ENCODE assay signal across 9 cellular contexts in the genomic region with DNA sequence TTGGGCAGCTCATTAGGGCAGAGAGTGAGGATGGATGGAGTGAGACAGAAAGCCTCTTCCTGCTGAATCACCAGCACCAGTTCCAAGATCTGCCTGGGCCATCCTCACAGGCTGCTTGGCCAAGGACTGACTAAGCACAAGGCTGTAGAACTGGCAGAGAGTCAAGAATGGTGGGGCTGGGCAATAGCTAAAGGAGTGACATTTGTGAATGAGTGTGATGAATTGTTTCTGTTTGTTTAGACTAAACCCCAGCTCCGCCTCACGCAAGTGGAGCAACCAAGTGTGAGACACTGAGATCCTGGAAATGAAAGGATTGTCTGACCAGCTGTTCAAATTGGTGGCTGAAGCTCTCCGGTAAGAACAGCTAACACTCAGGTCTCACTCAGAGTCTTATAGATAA. TPM values are rescaled to one million over a fixed set of nuclear protein-coding genes. Genes with fewer than 3 reads are reported as not detected.
A peak's percentile ranks its signal among the peaks of the same experiment; 100 is the strongest.
DNase-seq lines count a peak whose midpoint lies in the region; ATAC-seq and TF ChIP-seq lines count a peak whose summit lies in the region.
"Had no signal": no experiment of that assay in that cellular context is flagged by ENCODE, and none has a peak within 500 bp of the region (broad histone marks: within the 10 kb centered on the region; RNA-seq: fewer than 3 reads in every experiment).

No MANE protein-coding gene starts in this region.

- no peak overlapping the region for H3K18ac ChIP-seq in mesendoderm (ENCODE audit: low read length)

- H4K8ac ChIP-seq in mesendoderm (ENCODE audit: low read depth, low read length), result no peak overlapping the region

- H3K79me2 ChIP-seq in mesendoderm (ENCODE audit: control insufficient read depth, insufficient read depth, low read length), result no peaks in the 10 kb centered on the region

- no peaks in the 10 kb centered on the region for H3K36me3 Mint-ChIP-seq in activated naive CD4-positive, alpha-beta T cell treated with anti-CD3 and anti-CD28 coated beads, Interleukin-2, amount 50 U/mL, for 72 hours
- H3K36me3 Mint-ChIP-seq in activated naive CD8-positive, alpha-beta T cell treated with anti-CD3 and anti-CD28 coated beads, Interleukin-2, amount 50 U/mL, for 24 hours (ENCODE audit: low read depth), result no peaks in the 10 kb centered on the region

- TF ChIP-seq CTCF in choroid plexus epithelial cell (conservative IDR thresholded peaks at IDR 0.05; ENCODE audit: low read depth, low read length), result no peak

- no peaks in the 10 kb centered on the region for H3K4me1 ChIP-seq in mesendoderm (ENCODE audit: control insufficient read depth, low read depth, low read length)

- H3K4me3 ChIP-seq in choroid plexus epithelial cell (ENCODE audit: low read depth, low read length), result no peak overlapping the region
- no peak overlapping the region for H3K4me3 ChIP-seq in mesendoderm (ENCODE audit: low read length)

- no peak overlapping the region for H3K27ac Mint-ChIP-seq in activated naive CD4-positive, alpha-beta T cell treated with anti-CD3 and anti-CD28 coated beads, Interleukin-2, amount 50 U/mL, for 72 hours
- H3K27ac Mint-ChIP-seq in activated naive CD8-positive, alpha-beta T cell treated with anti-CD3 and anti-CD28 coated beads, Interleukin-2, amount 50 U/mL, for 24 hours, result no peak overlapping the region
- H3K27ac Mint-ChIP-seq: activated B cell treated with CpG ODN at 0.5 μM for 24 hours had no signal

- H2BK120ac ChIP-seq in mesendoderm (ENCODE audit: low read depth, low read length), result no peak overlapping the region

- no peak overlapping the region for H3K4me3 Mint-ChIP-seq in activated naive CD8-positive, alpha-beta T cell treated with anti-CD3 and anti-CD28 coated beads, Interleukin-2, amount 50 U/mL, for 24 hours
- H3K4me3 Mint-ChIP-seq: activated B cell treated with CpG ODN at 0.5 μM for 24 hours had no signal

- H3K4me1 Mint-ChIP-seq in activated naive CD8-positive, alpha-beta T cell treated with anti-CD3 and anti-CD28 coated beads, Interleukin-2, amount 50 U/mL, for 24 hours, result no peaks in the 10 kb centered on the region
- H3K4me1 Mint-ChIP-seq: activated B cell treated with CpG ODN at 0.5 μM for 24 hours had no signal

- no peak overlapping the region for H3K27ac ChIP-seq in mesendoderm (ENCODE audit: low read depth, low read length)

- H4K5ac ChIP-seq in mesendoderm (ENCODE audit: low read length), result no peak overlapping the region

- H2AK5ac ChIP-seq in mesendoderm (ENCODE audit: low read length), result no peak overlapping the region

- no peak overlapping the region for H2BK5ac ChIP-seq in mesendoderm (ENCODE audit: low read length)

- no peaks in the 10 kb centered on the region for H3K27me3 ChIP-seq in mesendoderm (ENCODE audit: insufficient read depth, low read length, poor library complexity)

- DNase-seq in COLO829 (ENCODE audit: low spot score), result peak; percentile 71
- peak; percentile 81 for DNase-seq in NCI-H2227 (lab: John Stamatoyannopoulos, UW; ENCODE audit: unreplicated experiment)
- DNase-seq in choroid plexus epithelial cell (ENCODE audit: low read depth), result peak; percentile 92
- DNase-seq in mesendoderm, result peak; percentile 10
- DNase-seq in activated naive CD4-positive, alpha-beta T cell treated with anti-CD3 and anti-CD28 coated beads, Interleukin-2, amount 50 U/mL, for 72 hours (ENCODE audit: low spot score in 2 of 2), result no peak
- DNase-seq in activated naive CD8-positive, alpha-beta T cell treated with anti-CD3 and anti-CD28 coated beads, Interleukin-2, amount 50 U/mL, for 24 hours, result no peak
- DNase-seq: activated B cell treated with CpG ODN at 0.5 μM for 24 hours had no signal

- H3K27me3 Mint-ChIP-seq in activated naive CD8-positive, alpha-beta T cell treated with anti-CD3 and anti-CD28 coated beads, Interleukin-2, amount 50 U/mL, for 24 hours, result no peaks in the 10 kb centered on the region
- H3K27me3 Mint-ChIP-seq: activated B cell treated with CpG ODN at 0.5 μM for 24 hours had no signal

- no peaks in the 10 kb centered on the region for H3K79me1 ChIP-seq in mesendoderm (ENCODE audit: low read length)

- ATAC-seq in activated naive CD4-positive, alpha-beta T cell treated with anti-CD3 and anti-CD28 coated beads, Interleukin-2, amount 50 U/mL, for 72 hours, result no peak
- ATAC-seq in GM18867 (IDR thresholded peaks at IDR 0.05; ENCODE audit: unreplicated experiment) (no peak), GM19397 (IDR thresholded peaks at IDR 0.05; ENCODE audit: unreplicated experiment) (no peak)
- no peak for ATAC-seq in activated naive CD8-positive, alpha-beta T cell treated with anti-CD3 and anti-CD28 coated beads, Interleukin-2, amount 50 U/mL, for 24 hours

- H2BK15ac ChIP-seq in mesendoderm (replicated peaks; ENCODE audit: low read depth), result no peak overlapping the region

- peaks cover 0 to 4% of the 10 kb centered on the region in 2 donors for H3K9me3 Mint-ChIP-seq in activated naive CD4-positive, alpha-beta T cell treated with anti-CD3 and anti-CD28 coated beads, Interleukin-2, amount 50 U/mL, for 72 hours
- no peaks in the 10 kb centered on the region for H3K9me3 Mint-ChIP-seq in activated naive CD8-positive, alpha-beta T cell treated with anti-CD3 and anti-CD28 coated beads, Interleukin-2, amount 50 U/mL, for 24 hours
- H3K9me3 Mint-ChIP-seq: activated B cell treated with CpG ODN at 0.5 μM for 24 hours had no signal

- H3K9ac ChIP-seq in mesendoderm (ENCODE audit: low read length), result no peak overlapping the region

- no peak overlapping the region for H3K23ac ChIP-seq in mesendoderm (ENCODE audit: low read length)

- H3K56ac ChIP-seq in mesendoderm (ENCODE audit: low read length), result no peak overlapping the region

- no peaks in the 10 kb centered on the region for H3K36me3 ChIP-seq in mesendoderm (ENCODE audit: control insufficient read depth, insufficient read depth, low read length)

- no peak overlapping the region for H3K4me2 ChIP-seq in mesendoderm (ENCODE audit: low read length)

- no CpG with 5 or more reads among the region's 3 CpGs for WGBS in mesendoderm (ENCODE audit: extremely low coverage, insufficient coverage, low lambda C conversion rate)

- H3K4ac ChIP-seq in mesendoderm (ENCODE audit: low read depth, low read length), result no peak overlapping the region

RNA-seq across cellular contexts. Expression of gene BRINP2, which starts 38.6 kb away (rescaled TPM):
- polyA plus RNA-seq in mesendoderm (2013, experiment 1 of 2), result 0.03 TPM
- 0.04 TPM for polyA plus RNA-seq in mesendoderm (2013, experiment 2 of 2)
- total RNA-seq in activated naive CD4-positive, alpha-beta T cell treated with anti-CD3 and anti-CD28 coated beads, Interleukin-2, amount 50 U/mL, for 72 hours, result not detected
- total RNA-seq: activated B cell treated with CpG ODN at 0.5 μM for 24 hours had no signal

RNA-seq across cellular contexts. Expression of gene ASTN1, which starts 44.8 kb away (rescaled TPM):
- polyA plus RNA-seq in mesendoderm (2013, experiment 1 of 2), result 0.25 TPM
- 0.27 TPM for polyA plus RNA-seq in mesendoderm (2013, experiment 2 of 2)
- not detected for total RNA-seq in activated naive CD4-positive, alpha-beta T cell treated with anti-CD3 and anti-CD28 coated beads, Interleukin-2, amount 50 U/mL, for 72 hours
- total RNA-seq: activated B cell treated with CpG ODN at 0.5 μM for 24 hours had no signal

Comparison
In these comparisons a context has a peak if more than half of its experiments do, and no peak if none do; other contexts are left out.
1. DNase-seq: peak in COLO829 (single experiment), NCI-H2227 (single experiment), choroid plexus epithelial cell (single experiment) and mesendoderm (single experiment); none in activated naive CD4-positive, alpha-beta T cell treated with anti-CD3 and anti-CD28 coated beads, Interleukin-2, amount 50 U/mL, for 72 hours (0 of 2) and activated naive CD8-positive, alpha-beta T cell treated with anti-CD3 and anti-CD28 coated beads, Interleukin-2, amount 50 U/mL, for 24 hours (single experiment).